22 cellular contexts compared by ENCODE assay signal in genomic region chr2:179447426-179447825, GRCh38.
DNase-seq lines count a peak whose midpoint lies in the region; ATAC-seq and TF ChIP-seq lines count a peak whose summit lies in the region.
"Had no signal": no experiment of that assay in that cellular context is flagged by ENCODE, and none has a peak within 500 bp of the region (broad histone marks: within the 10 kb centered on the region; RNA-seq: fewer than 3 reads in every experiment).

No MANE protein-coding gene starts in this region.

- H3K4me1 ChIP-seq in mammary epithelial cell (ENCODE audit: insufficient read depth, low read length) (peaks cover 17% of the 10 kb centered on the region), HAP-1 (peaks cover 26% of the 10 kb centered on the region), mesendoderm (ENCODE audit: control insufficient read depth, low read depth, low read length) (peaks cover 4% of the 10 kb centered on the region)
- H3K4me1 ChIP-seq: A549; BE2C; BLaER1 treated with 17β-estradiol and CSF1 and Interleukin-3, amounts not matched to agents 10 nM and 100 nM had no signal

- no peak overlapping the region for H3K56ac ChIP-seq in mesendoderm (ENCODE audit: low read length)

- H3K79me2 ChIP-seq in mammary epithelial cell (ENCODE audit: insufficient read depth, low read length): no peaks in the 10 kb centered on the region
- no peaks in the 10 kb centered on the region for H3K79me2 ChIP-seq in mesendoderm (ENCODE audit: control insufficient read depth, insufficient read depth, low read length)

- no peak overlapping the region for H2BK15ac ChIP-seq in mesendoderm (replicated peaks; ENCODE audit: low read depth)

- in situ Hi-C loops in mammary epithelial cell (cut with MboI; ENCODE audit: low sequenced_read_pairs in 2 of 2) (no loop called here), HAP-1 (cut with MboI; ENCODE audit: low sequenced_read_pairs) (no loop called here)

- no peak overlapping the region for H2BK5ac ChIP-seq in mesendoderm (ENCODE audit: low read length)

- intact Hi-C loops in mammary epithelial cell (cut with micrococcal nuclease): no loop called here
- intact Hi-C loops in MCF 10A (cut with micrococcal nuclease): no loop called here

- ATAC-seq in GM21360 (IDR thresholded peaks at IDR 0.05; ENCODE audit: unreplicated experiment): no peak
- ATAC-seq in GM18858 (IDR thresholded peaks at IDR 0.05; ENCODE audit: unreplicated experiment): no peak
- ATAC-seq: A549, GM23338 had no signal

- H3K4me3 ChIP-seq in mammary epithelial cell (replicated peaks in 1 of 3; ENCODE audit: insufficient read depth in 1 of 3, low read depth in 2 of 3, low read length in 3 of 3) (no peak overlapping the region), HAP-1 (no peak overlapping the region), mesendoderm (ENCODE audit: low read length) (no peak overlapping the region)
- H3K4me3 ChIP-seq: A549; BLaER1 treated with 17β-estradiol and CSF1 and Interleukin-3, amounts not matched to agents 10 nM and 100 nM; GM23338 had no signal

- TF ChIP-seq CTCF in mammary epithelial cell (conservative IDR thresholded peaks at IDR 0.05 in 1 of 2, IDR thresholded peaks at IDR 0.05 in 1 of 2; ENCODE audit: extremely low read depth in 1 of 2, insufficient read depth in 1 of 2, low read depth in 1 of 2, low read length in 2 of 2) (no peak), MCF 10A (IDR thresholded peaks at IDR 0.05; ENCODE audit: unreplicated experiment) (no peak), VCaP (conservative IDR thresholded peaks at IDR 0.05) (no peak)

- no peak overlapping the region for H3K4ac ChIP-seq in mesendoderm (ENCODE audit: low read depth, low read length)

- H3K9me3 Mint-ChIP-seq in MCF 10A (ENCODE audit: unreplicated experiment): no peaks in the 10 kb centered on the region
- H3K9me3 Mint-ChIP-seq: CD4-positive, alpha-beta T cell; CD8-positive, alpha-beta memory T cell; H9; HFFc6 had no signal

- peak overlapping the region; percentile 30 for H2AFZ ChIP-seq in mammary epithelial cell (ENCODE audit: low read depth, low read length)
- H2AFZ ChIP-seq: GM23338 had no signal

- no peaks in the 10 kb centered on the region for H3K27me3 ChIP-seq in mammary epithelial cell (ENCODE audit: insufficient read depth, low read length)
- no peaks in the 10 kb centered on the region for H3K27me3 ChIP-seq in HAP-1 (ENCODE audit: low read depth)
- H3K27me3 ChIP-seq in mesendoderm (ENCODE audit: insufficient read depth, low read length, poor library complexity): no peaks in the 10 kb centered on the region
- H3K27me3 ChIP-seq: BE2C; BLaER1 treated with 17β-estradiol and CSF1 and Interleukin-3, amounts not matched to agents 10 nM and 100 nM had no signal

- CTCF ChIA-PET in mammary epithelial cell (lab: Charles Lee; ENCODE audit: low non-redundant PET): no interaction called here
- CTCF ChIA-PET in MCF 10A (lab: Yijun Ruan, JAX): interaction anchor here (0.6 to 0.8 kb wide), 4 partner anchors 11 to 229 kb away, joined by 3 to 5 read pairs (median 3); no protein-coding TSS in a partner anchor

- H3K27ac ChIP-seq in mammary epithelial cell (ENCODE audit: insufficient read depth, low read depth, low read length): peak overlapping the region; percentile 46
- peak overlapping the region; percentile 47 for H3K27ac ChIP-seq in VCaP
- no peak overlapping the region for H3K27ac ChIP-seq in mesendoderm (ENCODE audit: low read depth, low read length)
- H3K27ac ChIP-seq: A549; BLaER1 treated with 17β-estradiol and CSF1 and Interleukin-3, amounts not matched to agents 10 nM and 100 nM had no signal

- H3K27me3 Mint-ChIP-seq in MCF 10A (ENCODE audit: insufficient read depth, unreplicated experiment): no peaks in the 10 kb centered on the region
- H3K27me3 Mint-ChIP-seq: CD8-positive, alpha-beta memory T cell had no signal

- no peak overlapping the region for H3K23ac ChIP-seq in mesendoderm (ENCODE audit: low read length)

- no peak overlapping the region for H3K18ac ChIP-seq in mesendoderm (ENCODE audit: low read length)

- H2AK5ac ChIP-seq in mesendoderm (ENCODE audit: low read length): no peak overlapping the region

- H3K36me3 Mint-ChIP-seq in MCF 10A (ENCODE audit: insufficient read depth, unreplicated experiment): no peaks in the 10 kb centered on the region
- H3K36me3 Mint-ChIP-seq: CD14-positive monocyte; CD8-positive, alpha-beta memory T cell had no signal

- peaks cover 11% of the 10 kb centered on the region for H3K4me1 Mint-ChIP-seq in MCF 10A (ENCODE audit: insufficient read depth, unreplicated experiment)
- H3K4me1 Mint-ChIP-seq: CD8-positive, alpha-beta memory T cell had no signal

- no peaks in the 10 kb centered on the region for H3K9me3 ChIP-seq in mammary epithelial cell (replicated peaks; ENCODE audit: insufficient read depth, low read length)
- H3K9me3 ChIP-seq in HAP-1: no peaks in the 10 kb centered on the region
- H3K9me3 ChIP-seq: A549; BE2C; BLaER1 treated with 17β-estradiol and CSF1 and Interleukin-3, amounts not matched to agents 10 nM and 100 nM had no signal

- no peak overlapping the region for H3K4me3 Mint-ChIP-seq in MCF 10A (ENCODE audit: unreplicated experiment)
- H3K4me3 Mint-ChIP-seq: CD14-positive monocyte; CD4-positive, alpha-beta T cell; CD8-positive, alpha-beta memory T cell; GM23338; H9; HFFc6 had no signal

- H3K36me3 ChIP-seq in mammary epithelial cell (ENCODE audit: insufficient read depth, low read length) (no peaks in the 10 kb centered on the region), HAP-1 (replicated peaks) (peaks cover 4% of the 10 kb centered on the region; the same call in 1 of the 2 replicates), mesendoderm (ENCODE audit: control insufficient read depth, insufficient read depth, low read length) (no peaks in the 10 kb centered on the region)
- H3K36me3 ChIP-seq: BE2C; BLaER1 treated with 17β-estradiol and CSF1 and Interleukin-3, amounts not matched to agents 10 nM and 100 nM had no signal

- H3K79me1 ChIP-seq in mesendoderm (ENCODE audit: low read length): no peaks in the 10 kb centered on the region

- H4K20me1 ChIP-seq in mammary epithelial cell (ENCODE audit: insufficient read depth, low read length): no peaks in the 10 kb centered on the region
- H4K20me1 ChIP-seq: BLaER1 treated with 17β-estradiol and CSF1 and Interleukin-3, amounts not matched to agents 10 nM and 100 nM had no signal

- no peak overlapping the region for H3K27ac Mint-ChIP-seq in MCF 10A (ENCODE audit: low read depth, unreplicated experiment)
- H3K27ac Mint-ChIP-seq: CD14-positive monocyte; CD4-positive, alpha-beta T cell; CD8-positive, alpha-beta memory T cell; GM23338; HFFc6 had no signal

- no peak overlapping the region for H2BK120ac ChIP-seq in mesendoderm (ENCODE audit: low read depth, low read length)

- H3K9ac ChIP-seq in mammary epithelial cell (ENCODE audit: insufficient read depth, low read length) (no peak overlapping the region), mesendoderm (ENCODE audit: low read length) (no peak overlapping the region)
- H3K9ac ChIP-seq: BLaER1 treated with 17β-estradiol and CSF1 and Interleukin-3, amounts not matched to agents 10 nM and 100 nM had no signal

- H3K4me2 ChIP-seq in mammary epithelial cell (ENCODE audit: insufficient read depth, low read depth, low read length) (no peak overlapping the region), mesendoderm (ENCODE audit: low read length) (no peak overlapping the region)
- H3K4me2 ChIP-seq: A549; BLaER1 treated with 17β-estradiol and CSF1 and Interleukin-3, amounts not matched to agents 10 nM and 100 nM; GM23338 had no signal

- no peak overlapping the region for H4K5ac ChIP-seq in mesendoderm (ENCODE audit: low read length)

- no peak for DNase-seq in mammary epithelial cell
- no peak for DNase-seq in MCF 10A (ENCODE audit: unreplicated experiment)
- peak; percentile 60 to 99 for DNase-seq in HAP-1 (ENCODE audit: low spot score in 2 of 2)
- DNase-seq in medulla oblongata (ENCODE audit: extremely low spot score): peak; percentile 19
- DNase-seq in mesendoderm: no peak
- DNase-seq: 8988T; ACHN; AML-193; BE2C; CD4-positive, alpha-beta T cell; CD8-positive, alpha-beta memory T cell; DMS79 treated with DMSO at 0.1 percent for 48 hours; GF-D8; H9; HFFc6 had no signal

- no peak overlapping the region for H4K8ac ChIP-seq in mesendoderm (ENCODE audit: low read depth, low read length)

- no TSS peak for BruUV-seq in mammary epithelial cell (replicated peaks; lab: Mats Ljungman, UMichigan)
- BruUV-seq in MCF 10A (replicated peaks; lab: Mats Ljungman, UMichigan): no TSS peak

- POLR2A ChIA-PET in MCF 10A (lab: Yijun Ruan, JAX): interaction anchor here (0.7 kb wide), 1 partner anchor 120 kb away, joined by 3 read pairs; no protein-coding TSS in a partner anchor

- dilution Hi-C loops in mammary epithelial cell (cut with HindIII; ENCODE audit: low sequenced_read_pairs): no loop called here

Comparison
In these comparisons a context has a peak if more than half of its experiments do, and no peak if none do; other contexts are left out.
1. DNase-seq: peak in HAP-1 (2 of 2) and medulla oblongata (single experiment); none in mammary epithelial cell (single experiment), MCF 10A (single experiment) and mesendoderm (single experiment).